Comparison of ENCODE assay signal across 20 cellular contexts in genomic region chr11:116413861-116414260, GRCh38.
DNase-seq lines count a peak whose midpoint lies in the region; ATAC-seq and TF ChIP-seq lines count a peak whose summit lies in the region.
"Had no signal": no experiment of that assay in that cellular context is flagged by ENCODE, and none has a peak within 500 bp of the region (broad histone marks: within the 10 kb centered on the region; RNA-seq: fewer than 3 reads in every experiment).

No MANE protein-coding gene starts in this region.

- H3K4me2 ChIP-seq in hepatocyte = peak overlapping the region; percentile 21
- H3K4me2 ChIP-seq: KMS-11 had no signal

- H4K20me1 ChIP-seq in hepatocyte (ENCODE audit: insufficient read depth, poor library complexity, severe bottlenecking) = no peaks in the 10 kb centered on the region

- no peaks in the 10 kb centered on the region for H3K36me3 ChIP-seq in HUES64 (ENCODE audit: insufficient read depth, low read length)
- no peaks in the 10 kb centered on the region for H3K36me3 ChIP-seq in hepatocyte (replicated peaks; ENCODE audit: insufficient read depth, low read depth)
- H3K36me3 ChIP-seq in suprapubic skin = no peaks in the 10 kb centered on the region
- H3K36me3 ChIP-seq: esophagus squamous epithelium, gastroesophageal sphincter had no signal

- ATAC-seq in HG03039 (IDR thresholded peaks at IDR 0.05; ENCODE audit: unreplicated experiment) = no peak
- ATAC-seq: activated CD4-positive, alpha-beta T cell treated with anti-CD3 and anti-CD28 coated beads for 36 hours; activated T-cell treated with anti-CD3 and anti-CD28 coated beads, Interleukin-2, amount 50 U/mL, for 72 hours; gastroesophageal sphincter; Right ventricle myocardium inferior had no signal

- TF ChIP-seq POLR2A in suprapubic skin (IDR thresholded peaks at IDR 0.05) = no peak

- no peaks in the 10 kb centered on the region for H3K27me3 ChIP-seq in HUES64 (ENCODE audit: insufficient read depth, low read length)
- no peaks in the 10 kb centered on the region for H3K27me3 ChIP-seq in hepatocyte
- H3K27me3 ChIP-seq in suprapubic skin = peaks cover 7% of the 10 kb centered on the region
- H3K27me3 ChIP-seq: gastroesophageal sphincter had no signal

- no peak for TF ChIP-seq EP300 in suprapubic skin (IDR thresholded peaks at IDR 0.05)

- TF ChIP-seq CTCF in hepatocyte (IDR thresholded peaks at IDR 0.05; ENCODE audit: poor library complexity) = no peak
- TF ChIP-seq CTCF in suprapubic skin (IDR thresholded peaks at IDR 0.05) = no peak

- H2AFZ ChIP-seq in hepatocyte = no peak overlapping the region
- H2AFZ ChIP-seq: parathyroid adenoma had no signal

- DNase-seq in COLO668 (lab: John Stamatoyannopoulos, UW; ENCODE audit: unreplicated experiment) (peak; percentile 90), NCI-H345 treated with DMSO at 0.1 percent for 48 hours (lab: John Stamatoyannopoulos, UW; ENCODE audit: unreplicated experiment) (peak; percentile 84), hepatocyte (ENCODE audit: low spot score) (no peak), suprapubic skin (ENCODE audit: low spot score in 2 of 2) (no peak), AG20443 (ENCODE audit: low spot score) (no peak), SW480 (ENCODE audit: low spot score) (no peak)
- DNase-seq: activated CD4-positive, alpha-beta T cell treated with anti-CD3 and anti-CD28 coated beads for 36 hours; activated naive CD4-positive, alpha-beta T cell treated with anti-CD3 and anti-CD28 coated beads, Interleukin-2, amount 50 U/mL, for 16 hours; activated T-cell treated with anti-CD3 and anti-CD28 coated beads, Interleukin-2, amount 50 U/mL, for 72 hours; DMS79; effector CD8-positive, alpha-beta T cell; esophagus squamous epithelium; kidney; MV-4-11 had no signal

- no peak overlapping the region for H3K9ac ChIP-seq in HUES64 (ENCODE audit: low read depth, low read length)
- H3K9ac ChIP-seq: KMS-11, parathyroid adenoma had no signal

- H3K4me1 ChIP-seq in HUES64 (ENCODE audit: insufficient read depth, low read length) = peaks cover 21% of the 10 kb centered on the region
- H3K4me1 ChIP-seq in hepatocyte (ENCODE audit: insufficient read depth) = peaks cover 19% of the 10 kb centered on the region
- no peaks in the 10 kb centered on the region for H3K4me1 ChIP-seq in suprapubic skin
- H3K4me1 ChIP-seq: esophagus squamous epithelium, parathyroid adenoma had no signal

- peak overlapping the region; percentile 19; the same call in 1 of the 2 replicates for H3K27ac ChIP-seq in HUES64 (ENCODE audit: low read depth, low read length)
- H3K27ac ChIP-seq in hepatocyte = peak overlapping the region; percentile 86
- H3K27ac ChIP-seq in suprapubic skin = no peak overlapping the region
- H3K27ac ChIP-seq: esophagus squamous epithelium, gastroesophageal sphincter, KMS-11, parathyroid adenoma had no signal

- H3K4me3 ChIP-seq in HUES64 (ENCODE audit: low read length) (no peak overlapping the region), hepatocyte (no peak overlapping the region), suprapubic skin (no peak overlapping the region)
- H3K4me3 ChIP-seq: esophagus squamous epithelium, gastroesophageal sphincter had no signal

- no peaks in the 10 kb centered on the region for H3K9me2 ChIP-seq in hepatocyte (replicated peaks; ENCODE audit: insufficient read depth)

- H3K9me3 ChIP-seq in HUES64 (ENCODE audit: insufficient read depth, low read depth, low read length) (no peaks in the 10 kb centered on the region), hepatocyte (ENCODE audit: low read depth) (no peaks in the 10 kb centered on the region), suprapubic skin (no peaks in the 10 kb centered on the region)
- H3K9me3 ChIP-seq: esophagus squamous epithelium, gastroesophageal sphincter had no signal

- H3K79me2 ChIP-seq in hepatocyte = no peaks in the 10 kb centered on the region
- H3K79me2 ChIP-seq: parathyroid adenoma had no signal

Comparison
In these comparisons a context has a peak if more than half of its experiments do, and no peak if none do; other contexts are left out.
1. DNase-seq: peak in COLO668 (single experiment) and NCI-H345 treated with DMSO at 0.1 percent for 48 hours (single experiment); none in hepatocyte (single experiment), suprapubic skin (0 of 2), AG20443 (single experiment) and SW480 (single experiment).